In the genomic region with DNA sequence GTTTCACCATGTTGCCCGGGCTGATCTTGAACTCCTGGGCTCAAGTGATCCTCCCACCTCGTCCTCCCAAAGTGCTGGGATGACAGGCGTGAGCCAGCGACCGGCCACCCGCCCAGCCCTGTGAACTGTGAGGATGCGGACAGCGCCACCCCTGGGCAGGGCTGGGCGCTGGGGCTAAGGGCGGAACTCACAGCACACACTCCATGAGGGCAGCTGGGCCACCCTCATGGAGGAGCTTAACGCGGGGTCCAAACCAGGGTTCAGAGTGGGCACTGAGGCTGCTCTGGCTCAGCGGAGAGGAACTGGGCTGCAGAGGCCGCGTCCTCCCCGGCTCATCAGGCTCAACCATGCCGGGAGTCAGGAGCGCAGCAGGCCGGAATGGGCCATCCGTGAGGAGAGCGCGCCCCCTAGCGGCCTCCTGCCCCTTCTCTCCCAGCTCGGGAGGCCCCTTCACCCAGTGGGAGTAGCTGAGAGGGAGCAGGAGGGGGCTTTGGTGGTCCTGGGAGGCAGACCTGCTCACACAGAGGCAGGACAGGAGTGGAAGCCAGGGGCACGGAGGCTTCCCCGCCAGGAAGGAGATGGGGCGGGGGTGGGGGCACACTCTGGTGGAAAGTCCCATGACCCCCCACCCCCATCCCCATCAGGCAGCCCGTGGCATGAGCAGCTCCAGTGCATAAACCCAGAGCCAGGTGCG, we compare ENCODE assay signal across 8 cellular contexts. TPM values are rescaled to one million over a fixed set of nuclear protein-coding genes. Genes with fewer than 3 reads are reported as not detected.
A peak's percentile ranks its signal among the peaks of the same experiment; 100 is the strongest.
DNase-seq lines count a peak whose midpoint lies in the region; ATAC-seq and TF ChIP-seq lines count a peak whose summit lies in the region.

No MANE protein-coding gene starts in this region.

- peaks cover 2 to 3% of the 10 kb centered on the region in 2 donors for H3K4me1 ChIP-seq in neuronal stem cell (ENCODE audit: control insufficient read depth in 2 of 2, insufficient read depth in 1 of 2, low read depth in 1 of 2, low read length in 2 of 2)
- H3K4me1 ChIP-seq in thyroid gland, result peaks cover 0 to 6% of the 10 kb centered on the region in 2 donors

- no peak overlapping the region for H2BK15ac ChIP-seq in neuronal stem cell (ENCODE audit: low read length)

- DNase-seq in Daoy (ENCODE audit: low read depth) (peak; percentile 78), KBM-7 (peak; percentile 75), RPMI7951 (ENCODE audit: low read depth) (peak; percentile 59), fibroblast of the aortic adventitia (ENCODE audit: low read depth) (peak; percentile 73), neuronal stem cell (ENCODE audit: low spot score) (peak; percentile 82), thyroid gland (peak; percentile 82 to 86)
- DNase-seq in activated T-helper 1 cell treated with anti-CD3 and anti-CD28 coated beads, Interleukin-2, amount 50 U/mL, for 16 hours (ENCODE audit: low read depth in 1 of 2, low spot score in 1 of 2), result peak; percentile 45 to 52

- H3K27me3 ChIP-seq in neuronal stem cell (ENCODE audit: control insufficient read depth in 3 of 3, insufficient read depth in 3 of 3, low read depth in 1 of 3, low read length in 3 of 3) (no peaks in the 10 kb centered on the region), thyroid gland (no peaks in the 10 kb centered on the region)

- TF ChIP-seq CTCF in fibroblast of the aortic adventitia (IDR thresholded peaks at IDR 0.05; ENCODE audit: insufficient read depth, low read length) (peak; percentile 77), thyroid gland (IDR thresholded peaks at IDR 0.05) (peak; percentile 85 to 97 (median 92))

- H3K4ac ChIP-seq in neuronal stem cell (ENCODE audit: low read length), result no peak overlapping the region

- peaks cover 0 to 2% of the 10 kb centered on the region in 2 donors for H3K36me3 ChIP-seq in neuronal stem cell (replicated peaks in 1 of 2; ENCODE audit: control insufficient read depth in 2 of 2, insufficient read depth in 2 of 2, low read length in 2 of 2)
- H3K36me3 ChIP-seq in thyroid gland, result peaks cover 12 to 22% of the 10 kb centered on the region in 2 donors

- H3K79me1 ChIP-seq in neuronal stem cell (ENCODE audit: low read depth, low read length), result peaks cover 4% of the 10 kb centered on the region

- H3K27ac ChIP-seq in neuronal stem cell (replicated peaks; ENCODE audit: low read length) (no peak overlapping the region), thyroid gland (no peak overlapping the region)

- no CpG with 5 or more reads among the region's 29 CpGs for WGBS in neuronal stem cell (ENCODE audit: extremely low coverage in 2 of 2, insufficient read length in 2 of 2, insufficient replicate concordance in 1 of 2), 2 donors
- 44% methylated on average over 9 of the region's 29 CpGs; no CpG with 5 or more reads in 1 of the 2 donors for WGBS in thyroid gland, 2 donors

- no peaks in the 10 kb centered on the region for H3K9me3 ChIP-seq in neuronal stem cell (replicated peaks in 1 of 2; ENCODE audit: control insufficient read depth in 2 of 2, insufficient read depth in 1 of 2, low read depth in 1 of 2, low read length in 2 of 2)
- H3K9me3 ChIP-seq in thyroid gland, result no peaks in the 10 kb centered on the region

- ATAC-seq in HG02623 (IDR thresholded peaks at IDR 0.05; ENCODE audit: unreplicated experiment), result no peak

- intact Hi-C loops in thyroid gland (cut with DNase I), result loop anchor here (2.0 to 5.0 kb wide), 2 partner anchors 42 to 110 kb away; no protein-coding TSS in a partner anchor

- H2AK5ac ChIP-seq in neuronal stem cell (ENCODE audit: low read depth, low read length), result no peak overlapping the region

- no peak overlapping the region for H2BK5ac ChIP-seq in neuronal stem cell (ENCODE audit: low read length)

- no peak overlapping the region for H2BK120ac ChIP-seq in neuronal stem cell (ENCODE audit: low read depth, low read length)

- H3K9ac ChIP-seq in neuronal stem cell (ENCODE audit: low read depth, low read length, poor library complexity), result peak overlapping the region; percentile 39

- peak overlapping the region; percentile 31 for H3K4me3 ChIP-seq in fibroblast of the aortic adventitia (ENCODE audit: low read depth, low read length)
- H3K4me3 ChIP-seq in neuronal stem cell (ENCODE audit: low read length in 2 of 2), result no peak overlapping the region
- no peak overlapping the region for H3K4me3 ChIP-seq in thyroid gland (replicated peaks in 1 of 3)

- H3K23ac ChIP-seq in neuronal stem cell (ENCODE audit: low read depth, low read length, poor library complexity), result peak overlapping the region; percentile 81

- TF ChIP-seq POLR2A in thyroid gland (IDR thresholded peaks at IDR 0.05), result no peak

- in situ Hi-C loops in KBM-7 (cut with MboI; ENCODE audit: low pct_unique_long_range_greater_than_20kb, low sequenced_read_pairs), result no loop called here

- H2AFZ ChIP-seq in neuronal stem cell (ENCODE audit: low read length), result peak overlapping the region; percentile 77

- H4K91ac ChIP-seq in neuronal stem cell (ENCODE audit: low read depth, low read length, poor library complexity), result no peak overlapping the region

- H2BK12ac ChIP-seq in neuronal stem cell (ENCODE audit: low read length), result no peak overlapping the region

- H3K14ac ChIP-seq in neuronal stem cell (ENCODE audit: low read length), result no peak overlapping the region

- no peak overlapping the region for H3K4me2 ChIP-seq in neuronal stem cell (ENCODE audit: insufficient read depth, low read length, poor library complexity, severe bottlenecking)

- peak overlapping the region; percentile 63 for H3K18ac ChIP-seq in neuronal stem cell (ENCODE audit: low read length)

- H4K8ac ChIP-seq in neuronal stem cell (ENCODE audit: low read depth, low read length), result no peak overlapping the region

RNA-seq across cellular contexts. Expression of gene CORO7, which starts 13.8 kb away (rescaled TPM):
- total RNA-seq in Daoy (2014; rRNA removed; shearing (Covaris generic)), result 7.0 and 11.3 TPM in 2 replicates
- total RNA-seq in RPMI7951 (2014; rRNA removed; shearing (Covaris generic)), result 13.8 and 18.9 TPM in 2 replicates
- 16.7 and 26.7 TPM in 2 replicates for total RNA-seq in fibroblast of the aortic adventitia (ENCODE audit: low replicate concordance)
- polyA plus RNA-seq in neuronal stem cell (2013, experiment 1 of 2), result 8.9 TPM
- polyA plus RNA-seq in neuronal stem cell (2013, experiment 2 of 2), result 10.3 TPM
- 10 to 100 TPM; 17.9 to 53.7 (median 29.7) TPM for total RNA-seq in thyroid gland

RNA-seq across cellular contexts. Expression of gene DNAJA3, which starts 23.1 kb away (rescaled TPM):
- total RNA-seq in Daoy (2014; rRNA removed; shearing (Covaris generic)), result 54.8 and 73.9 TPM in 2 replicates
- 38.6 and 44.0 TPM in 2 replicates for total RNA-seq in RPMI7951 (2014; rRNA removed; shearing (Covaris generic))
- total RNA-seq in fibroblast of the aortic adventitia (ENCODE audit: low replicate concordance), result 33.3 and 44.0 TPM in 2 replicates
- polyA plus RNA-seq in neuronal stem cell (2013, experiment 1 of 2), result 34.6 TPM
- polyA plus RNA-seq in neuronal stem cell (2013, experiment 2 of 2), result 34.4 TPM
- total RNA-seq in thyroid gland, result 10 to 100 TPM; 41.0 to 61.0 (median 51.0) TPM

RNA-seq across cellular contexts. Expression of gene VASN, which starts 30.9 kb away (rescaled TPM):
- total RNA-seq in Daoy (2014; rRNA removed; shearing (Covaris generic)), result 22.1 and 25.1 TPM in 2 replicates
- 23.1 and 28.3 TPM in 2 replicates for total RNA-seq in RPMI7951 (2014; rRNA removed; shearing (Covaris generic))
- total RNA-seq in fibroblast of the aortic adventitia (ENCODE audit: low replicate concordance), result 130 and 136 TPM in 2 replicates
- polyA plus RNA-seq in neuronal stem cell (2013, experiment 1 of 2), result 7.8 TPM
- polyA plus RNA-seq in neuronal stem cell (2013, experiment 2 of 2), result 7.6 TPM
- 10 to 100 TPM; 21.9 to 47.0 (median 28.8) TPM for total RNA-seq in thyroid gland

RNA-seq across cellular contexts. Expression of gene PAM16, which starts 51.5 kb away (rescaled TPM):
- 34.1 and 71.8 TPM in 2 replicates for total RNA-seq in Daoy (2014; rRNA removed; shearing (Covaris generic))
- 25.8 and 46.3 TPM in 2 replicates for total RNA-seq in RPMI7951 (2014; rRNA removed; shearing (Covaris generic))
- total RNA-seq in fibroblast of the aortic adventitia (ENCODE audit: low replicate concordance), result 5.0 and 20.2 TPM in 2 replicates
- polyA plus RNA-seq in neuronal stem cell (2013, experiment 1 of 2), result 76.9 TPM
- 74.7 TPM for polyA plus RNA-seq in neuronal stem cell (2013, experiment 2 of 2)
- total RNA-seq in thyroid gland, result 10 to 100 TPM in 3 of 4 donors, 1 to 10 TPM in 1; 5.6 to 60.2 (median 27.3) TPM
